17 cellular contexts compared by ENCODE assay signal in the genomic region with DNA sequence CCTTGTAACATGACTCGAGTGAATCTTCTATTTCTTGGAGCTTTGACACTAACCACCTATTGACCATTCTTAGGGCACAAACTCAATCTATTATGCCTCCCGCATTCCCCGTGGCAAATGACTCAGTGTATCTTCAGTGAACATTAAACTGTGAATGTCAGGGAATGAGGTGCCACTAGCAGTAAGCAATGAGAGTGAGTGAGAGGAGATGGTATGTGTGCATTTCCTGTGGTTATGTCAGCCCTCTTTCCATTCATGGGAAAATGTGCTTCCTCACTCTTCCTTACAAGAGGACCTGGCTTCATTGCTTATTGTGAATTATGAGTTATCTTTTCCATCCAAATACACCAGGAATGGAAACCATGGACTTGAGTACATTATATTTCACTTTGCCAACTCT.
A peak's percentile ranks its signal among the peaks of the same experiment; 100 is the strongest.
DNase-seq lines count a peak whose midpoint lies in the region; ATAC-seq and TF ChIP-seq lines count a peak whose summit lies in the region.
"Had no signal": no experiment of that assay in that cellular context is flagged by ENCODE, and none has a peak within 500 bp of the region (broad histone marks: within the 10 kb centered on the region; RNA-seq: fewer than 3 reads in every experiment).

No MANE protein-coding gene starts in this region.

- dilution Hi-C loops in IMR-90 (cut with HindIII; ENCODE audit: low sequenced_read_pairs, unreplicated experiment), result no loop called here

- no peak overlapping the region for H2BK20ac ChIP-seq in IMR-90 (ENCODE audit: low read depth, low read length)

- H3K4me1 Mint-ChIP-seq in naive thymus-derived CD4-positive, alpha-beta T cell, result no peaks in the 10 kb centered on the region

- no peak overlapping the region for H4K5ac ChIP-seq in IMR-90 (ENCODE audit: low read depth, low read length)

- no peak overlapping the region for H2AK5ac ChIP-seq in IMR-90 (ENCODE audit: low read depth, low read length)

- no peak overlapping the region for H2AK9ac ChIP-seq in IMR-90 (replicated peaks; ENCODE audit: low read depth, low read length, poor library complexity)

- H3K23ac ChIP-seq in IMR-90 (ENCODE audit: low read depth, low read length), result no peak overlapping the region

- no peaks in the 10 kb centered on the region for H3K4me1 ChIP-seq in IMR-90 (ENCODE audit: control insufficient read depth, insufficient read depth, low read length)
- no peaks in the 10 kb centered on the region for H3K4me1 ChIP-seq in naive thymus-derived CD4-positive, alpha-beta T cell (ENCODE audit: control insufficient read depth in 2 of 2, insufficient read depth in 2 of 2, low read length in 2 of 2)
- H3K4me1 ChIP-seq in upper lobe of left lung, result no peaks in the 10 kb centered on the region

- no peak overlapping the region for H2BK15ac ChIP-seq in IMR-90 (ENCODE audit: low read depth, low read length)

- no peak overlapping the region for H2BK120ac ChIP-seq in IMR-90 (ENCODE audit: low read depth, low read length)

- TF ChIP-seq RAD21 in IMR-90 (IDR thresholded peaks at IDR 0.05; ENCODE audit: low read length), result no peak

- H2AFZ ChIP-seq in IMR-90 (replicated peaks; ENCODE audit: low read length, poor library complexity), result no peak overlapping the region

- no peaks in the 10 kb centered on the region for H3K9me1 ChIP-seq in IMR-90 (ENCODE audit: insufficient read depth, low read length)

- WGBS in IMR-90 (ENCODE audit: extremely low coverage in 2 of 2, insufficient read length in 1 of 2), 2 experiments, result no CpG with 5 or more reads among the region's 3 CpGs
- 73 to 76% methylated on average over 3 of the region's 3 CpGs for WGBS in upper lobe of left lung, 2 donors

- H2BK5ac ChIP-seq in IMR-90 (ENCODE audit: low read depth, low read length, poor library complexity, severe bottlenecking), result no peak overlapping the region

- H4K8ac ChIP-seq in IMR-90 (ENCODE audit: low read depth in 2 of 2, low read length in 2 of 2), result no peak overlapping the region

- H3K36me3 Mint-ChIP-seq in naive thymus-derived CD4-positive, alpha-beta T cell, result no peaks in the 10 kb centered on the region
- H3K36me3 Mint-ChIP-seq: natural killer cell treated with Interleukin-12 subunit alpha and Interleukin-12 subunit beta and Interleukin-15 and Interleukin-18, amount 100 ng/mL, for 72 hours had no signal

- H3K4me3 ChIP-seq in AG09309 (ENCODE audit: control insufficient read depth, low read depth, low read length), result no peak overlapping the region
- H3K4me3 ChIP-seq in IMR-90 (ENCODE audit: insufficient read depth, low read depth, low read length), result no peak overlapping the region
- H3K4me3 ChIP-seq in brain microvascular endothelial cell (ENCODE audit: low read depth, low read length), result no peak overlapping the region
- no peak overlapping the region for H3K4me3 ChIP-seq in naive thymus-derived CD4-positive, alpha-beta T cell (ENCODE audit: low read length)
- no peak overlapping the region for H3K4me3 ChIP-seq in upper lobe of left lung
- H3K4me3 ChIP-seq: dorsolateral prefrontal cortex had no signal

- no peak overlapping the region for H3K4ac ChIP-seq in IMR-90 (ENCODE audit: low read depth, low read length)

- no peak overlapping the region for H3K4me2 ChIP-seq in IMR-90 (ENCODE audit: low read depth, low read length)

- in situ Hi-C loops in IMR-90 (cut with MboI; ENCODE audit: low sequenced_read_pairs) (no loop called here), brain microvascular endothelial cell (cut with HindIII; ENCODE audit: low pct_ligation_motif_present, low sequenced_read_pairs) (no loop called here)

- H3K9me3 Mint-ChIP-seq in naive thymus-derived CD4-positive, alpha-beta T cell, result peaks cover 0 to 22% (median 0%) of the 10 kb centered on the region in 11 donors

- CTCF ChIA-PET in IMR-90 (lab: Yijun Ruan, JAX), result no interaction called here
- CTCF ChIA-PET in naive thymus-derived CD4-positive, alpha-beta T cell (lab: Charles Lee), result no interaction called here

- peak; percentile 31 for DNase-seq in AG09309 (ENCODE audit: low read depth)
- peak; percentile 64 for DNase-seq in IMR-90
- peak; percentile 84 for DNase-seq in brain microvascular endothelial cell
- DNase-seq in kidney tubule cell (ENCODE audit: low spot score), result peak; percentile 96
- DNase-seq in amniotic stem cell (lab: John Stamatoyannopoulos, UW), result no peak
- no peak for DNase-seq in naive thymus-derived CD4-positive, alpha-beta T cell
- no peak for DNase-seq in upper lobe of left lung
- DNase-seq: dorsolateral prefrontal cortex; NCI-H146; NCI-H526; right cardiac atrium; SHP77; stimulated activated CD4-positive, alpha-beta T cell treated with anti-CD3 and anti-CD28 coated beads, Interleukin-4, amount 100 ng/mL, for 4 hours; stimulated activated naive CD4-positive, alpha-beta T cell had no signal

- H3K56ac ChIP-seq in IMR-90 (ENCODE audit: extremely low read depth, insufficient read depth, low read length), result no peak overlapping the region

- no peak overlapping the region for H3K14ac ChIP-seq in IMR-90 (replicated peaks; ENCODE audit: low read depth, low read length)

- no peaks in the 10 kb centered on the region for H3K79me1 ChIP-seq in IMR-90 (ENCODE audit: low read depth in 1 of 2, low read length in 2 of 2)

- H3K27me3 ChIP-seq in IMR-90 (ENCODE audit: control insufficient read depth, insufficient read depth, low read length) (peaks cover 2% of the 10 kb centered on the region; the same call in 1 of the 2 replicates), brain microvascular endothelial cell (replicated peaks) (no peaks in the 10 kb centered on the region), upper lobe of left lung (no peaks in the 10 kb centered on the region)
- H3K27me3 ChIP-seq in naive thymus-derived CD4-positive, alpha-beta T cell (ENCODE audit: control insufficient read depth in 2 of 2, insufficient read depth in 2 of 2, low read length in 2 of 2), result no peaks in the 10 kb centered on the region
- H3K27me3 ChIP-seq: dorsolateral prefrontal cortex had no signal

- no peak overlapping the region for H4K91ac ChIP-seq in IMR-90 (ENCODE audit: insufficient read depth, low read depth, low read length)

- no peak overlapping the region for H3K18ac ChIP-seq in IMR-90 (ENCODE audit: low read depth, low read length)

- TF ChIP-seq CTCF in AG09309 (IDR thresholded peaks at IDR 0.05; ENCODE audit: control insufficient read depth, insufficient read depth, low read depth, low read length, missing control alignments) (no peak), IMR-90 (conservative IDR thresholded peaks at IDR 0.05; ENCODE audit: low read depth, low read length) (no peak), brain microvascular endothelial cell (IDR thresholded peaks at IDR 0.05; ENCODE audit: low read depth, low read length, missing control alignments) (no peak), upper lobe of left lung (IDR thresholded peaks at IDR 0.05) (no peak)

- H3K9me3 ChIP-seq in IMR-90 (ENCODE audit: control insufficient read depth, insufficient read depth, low read length), result no peaks in the 10 kb centered on the region
- H3K9me3 ChIP-seq in naive thymus-derived CD4-positive, alpha-beta T cell (ENCODE audit: control insufficient read depth in 2 of 3, low read length in 3 of 3), result no peaks in the 10 kb centered on the region
- H3K9me3 ChIP-seq in upper lobe of left lung, result peaks cover 0 to 5% (median 0%) of the 10 kb centered on the region in 4 donors

- TF ChIP-seq EP300 in upper lobe of left lung (IDR thresholded peaks at IDR 0.05), result no peak

- peaks cover 0 to 13% (median 7%) of the 10 kb centered on the region in 5 donors for H3K27me3 Mint-ChIP-seq in naive thymus-derived CD4-positive, alpha-beta T cell

- BruUV-seq in IMR-90 (replicated peaks; lab: Mats Ljungman, UMichigan), result no TSS peak

- POLR2A ChIA-PET in IMR-90 (lab: Charles Lee; ENCODE audit: unreplicated experiment), result no interaction called here
- POLR2A ChIA-PET in naive thymus-derived CD4-positive, alpha-beta T cell (lab: Charles Lee), result no interaction called here

- ATAC-seq in IMR-90 (ENCODE audit: low read depth) (peak; percentile 44), HG02678 (IDR thresholded peaks at IDR 0.05; ENCODE audit: unreplicated experiment) (no peak), upper lobe of left lung (ENCODE audit: low FRiP score in 2 of 2) (no peak)
- no peak for ATAC-seq in naive thymus-derived CD4-positive, alpha-beta T cell
- ATAC-seq: HepG2; natural killer cell treated with Interleukin-12 subunit alpha and Interleukin-12 subunit beta and Interleukin-15 and Interleukin-18, amount 100 ng/mL, for 72 hours; right cardiac atrium had no signal

- intact Hi-C loops in IMR-90 (cut with micrococcal nuclease), result no loop called here
- intact Hi-C loops in naive thymus-derived CD4-positive, alpha-beta T cell (cut with micrococcal nuclease), result no loop called here

- H4K20me1 ChIP-seq in IMR-90 (ENCODE audit: insufficient read depth, low read length), result no peaks in the 10 kb centered on the region

- H3K36me3 ChIP-seq in IMR-90 (ENCODE audit: control insufficient read depth, insufficient read depth, low read length) (no peaks in the 10 kb centered on the region), brain microvascular endothelial cell (replicated peaks) (no peaks in the 10 kb centered on the region), upper lobe of left lung (no peaks in the 10 kb centered on the region)
- H3K36me3 ChIP-seq in naive thymus-derived CD4-positive, alpha-beta T cell (ENCODE audit: control insufficient read depth in 2 of 3, insufficient read depth in 3 of 3, low read length in 3 of 3), result no peaks in the 10 kb centered on the region

- no peak overlapping the region for H3K9ac ChIP-seq in IMR-90 (ENCODE audit: low read depth, low read length)

- no peak overlapping the region for H3K4me3 Mint-ChIP-seq in naive thymus-derived CD4-positive, alpha-beta T cell
- H3K4me3 Mint-ChIP-seq: natural killer cell treated with Interleukin-12 subunit alpha and Interleukin-12 subunit beta and Interleukin-15 and Interleukin-18, amount 100 ng/mL, for 72 hours had no signal

- H3K27ac ChIP-seq in IMR-90 (ENCODE audit: insufficient read depth, low read length), result no peak overlapping the region
- peak overlapping the region; percentile 66 for H3K27ac ChIP-seq in brain microvascular endothelial cell
- no peak overlapping the region for H3K27ac ChIP-seq in naive thymus-derived CD4-positive, alpha-beta T cell (ENCODE audit: low read depth, low read length)
- no peak overlapping the region for H3K27ac ChIP-seq in upper lobe of left lung
- H3K27ac ChIP-seq: dorsolateral prefrontal cortex had no signal

- TF ChIP-seq POLR2A in IMR-90 (IDR thresholded peaks at IDR 0.05; ENCODE audit: low read depth, low read length) (no peak), upper lobe of left lung (IDR thresholded peaks at IDR 0.05) (no peak)

- H3K27ac Mint-ChIP-seq in naive thymus-derived CD4-positive, alpha-beta T cell, result no peak overlapping the region
- H3K27ac Mint-ChIP-seq: natural killer cell treated with Interleukin-12 subunit alpha and Interleukin-12 subunit beta and Interleukin-15 and Interleukin-18, amount 100 ng/mL, for 72 hours had no signal

TF ChIP-seq in IMR-90, 13 proteins besides CTCF, POLR2A, EP300 and RAD21 (continues in another document):
- TF ChIP-seq CEBPB (IDR thresholded peaks at IDR 0.05; ENCODE audit: low read depth, low read length), result no peak
- no peak for TF ChIP-seq NFE2L2 (IDR thresholded peaks at IDR 0.05; ENCODE audit: low read depth, low read length)

Comparison
In these comparisons a context has a peak if more than half of its experiments do, and no peak if none do; other contexts are left out.
1. DNase-seq: peak in AG09309 (single experiment), IMR-90 (single experiment), brain microvascular endothelial cell (single experiment) and kidney tubule cell (single experiment); none in amniotic stem cell (single experiment), naive thymus-derived CD4-positive, alpha-beta T cell (0 of 9) and upper lobe of left lung (0 of 2).